29 cellular contexts compared by ENCODE assay signal in the genomic region with DNA sequence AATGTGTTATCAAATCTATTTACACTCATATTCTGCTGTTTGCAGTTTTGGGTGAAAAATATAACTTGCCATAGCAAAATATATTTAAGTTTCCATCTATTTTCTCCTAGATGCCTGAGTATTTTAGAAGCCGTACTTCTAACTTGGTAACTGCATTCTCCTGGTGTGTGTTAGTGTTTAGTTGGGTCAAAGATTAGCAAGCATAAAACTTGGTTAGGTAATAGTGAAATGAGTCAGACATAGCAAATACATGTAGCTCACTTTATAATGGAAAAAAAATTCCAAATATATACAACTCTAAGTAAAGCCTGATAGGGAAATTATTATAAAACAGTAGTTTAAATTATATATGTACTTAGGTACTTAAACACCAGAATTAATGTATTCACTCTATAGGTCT.
"Had no signal": no experiment of that assay in that cellular context is flagged by ENCODE, and none has a peak within 500 bp of the region (broad histone marks: within the 10 kb centered on the region; RNA-seq: fewer than 3 reads in every experiment).

No MANE protein-coding gene starts in this region.

- ATAC-seq: activated CD4-positive, CD25-positive, alpha-beta regulatory T cell treated with anti-CD3 and anti-CD28 coated beads, Interleukin-2, amount 50 U/mL, for 24 hours; left colon; right lobe of liver; stimulated activated effector memory CD8-positive, alpha-beta T cell treated with anti-CD3 and anti-CD28 coated beads, Interleukin-12 subunit alpha, Interleukin-12 subunit beta, amount 100 ng/mL, for 72 hours had no signal

- DNase-seq: activated CD4-positive, alpha-beta T cell treated with anti-CD3 and anti-CD28 coated beads for 48 hours; activated CD4-positive, alpha-beta T cell treated with anti-CD3 and anti-CD28 coated beads, Interleukin-2, amount 50 U/mL, for 48 hours; activated CD8-positive, alpha-beta memory T cell treated with anti-CD3 and anti-CD28 coated beads for 24 hours; activated effector memory CD4-positive, alpha-beta T cell treated with anti-CD3 and anti-CD28 coated beads, Interleukin-2, amount 50 U/mL, for 16 hours; activated naive CD4-positive, alpha-beta T cell treated with anti-CD3 and anti-CD28 coated beads for 36 hours; activated naive CD8-positive, alpha-beta T cell treated with anti-CD3 and anti-CD28 coated beads for 36 hours; adrenal gland; aorta; brain microvascular endothelial cell; central memory CD4-positive, alpha-beta T cell; erythroblast; foreskin melanocyte; left colon; mammary epithelial cell; naive B cell; nephron progenitor cell; right lobe of liver; stimulated activated CD4-positive, alpha-beta T cell treated with anti-CD3 and anti-CD28 coated beads, Interleukin-4, amount 100 ng/mL, for 24 hours; SW 1271; T-helper 9 cell; trophoblast cell; WERI-Rb-1 had no signal

- H3K27me3 ChIP-seq: adrenal gland, brain microvascular endothelial cell, neutrophil, right lobe of liver had no signal

- H3K4me1 ChIP-seq: adrenal gland, right lobe of liver had no signal

- H3K36me3 ChIP-seq: adrenal gland, brain microvascular endothelial cell, neutrophil, right lobe of liver, thoracic aorta, WERI-Rb-1 had no signal

- FAIRE-seq: keratinocyte, urothelium cell line had no signal

- H3K4me3 ChIP-seq: adrenal gland, right lobe of liver, skin epidermis, thoracic aorta had no signal

- H3K27ac ChIP-seq: adrenal gland, brain microvascular endothelial cell, neutrophil, right lobe of liver, skin epidermis, thoracic aorta, WERI-Rb-1 had no signal

- H3K9me3 ChIP-seq: adrenal gland, neutrophil, right lobe of liver, thoracic aorta had no signal
